2 cellular contexts compared by ENCODE assay signal in the genomic region with DNA sequence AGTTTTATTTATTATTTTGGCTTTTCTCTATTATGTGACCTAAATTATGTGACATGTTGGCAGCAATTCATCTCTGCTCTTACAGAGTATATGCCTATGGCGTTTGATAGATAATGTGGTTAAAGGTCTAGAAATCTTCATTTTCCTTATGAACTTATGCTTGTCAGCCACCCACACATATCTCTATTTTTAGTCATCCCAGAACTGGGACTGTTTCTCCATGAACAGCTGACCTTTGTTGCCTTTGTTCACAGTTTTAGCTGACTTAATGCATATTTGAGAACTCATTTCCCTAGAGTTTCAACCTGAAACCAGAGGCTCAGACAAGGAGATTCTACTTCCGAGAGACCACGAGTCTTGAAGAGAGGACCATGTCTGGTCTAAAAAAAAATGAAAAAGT.
A peak's percentile ranks its signal among the peaks of the same experiment; 100 is the strongest.
TF ChIP-seq lines count a peak whose summit lies in the region.

No MANE protein-coding gene starts in this region.

TF ChIP-seq in IMR-90, 13 proteins besides CTCF, POLR2A, EP300 and RAD21:
- TF ChIP-seq RCOR1 (IDR thresholded peaks at IDR 0.05; ENCODE audit: insufficient replicate concordance, low read length) (no peak), MAFK (IDR thresholded peaks at IDR 0.05; ENCODE audit: low read depth, low read length) (peak; percentile 32; the same call in 1 of the 2 replicates)

TF ChIP-seq in K562, 482 proteins besides CTCF, POLR2A, EP300 and RAD21:
- TF ChIP-seq, protein P1, sequence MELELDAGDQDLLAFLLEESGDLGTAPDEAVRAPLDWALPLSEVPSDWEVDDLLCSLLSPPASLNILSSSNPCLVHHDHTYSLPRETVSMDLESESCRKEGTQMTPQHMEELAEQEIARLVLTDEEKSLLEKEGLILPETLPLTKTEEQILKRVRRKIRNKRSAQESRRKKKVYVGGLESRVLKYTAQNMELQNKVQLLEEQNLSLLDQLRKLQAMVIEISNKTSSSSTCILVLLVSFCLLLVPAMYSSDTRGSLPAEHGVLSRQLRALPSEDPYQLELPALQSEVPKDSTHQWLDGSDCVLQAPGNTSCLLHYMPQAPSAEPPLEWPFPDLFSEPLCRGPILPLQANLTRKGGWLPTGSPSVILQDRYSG (tag; conservative IDR thresholded peaks at IDR 0.05; ENCODE audit: low read depth) = no peak
- TF ChIP-seq, protein P2, sequence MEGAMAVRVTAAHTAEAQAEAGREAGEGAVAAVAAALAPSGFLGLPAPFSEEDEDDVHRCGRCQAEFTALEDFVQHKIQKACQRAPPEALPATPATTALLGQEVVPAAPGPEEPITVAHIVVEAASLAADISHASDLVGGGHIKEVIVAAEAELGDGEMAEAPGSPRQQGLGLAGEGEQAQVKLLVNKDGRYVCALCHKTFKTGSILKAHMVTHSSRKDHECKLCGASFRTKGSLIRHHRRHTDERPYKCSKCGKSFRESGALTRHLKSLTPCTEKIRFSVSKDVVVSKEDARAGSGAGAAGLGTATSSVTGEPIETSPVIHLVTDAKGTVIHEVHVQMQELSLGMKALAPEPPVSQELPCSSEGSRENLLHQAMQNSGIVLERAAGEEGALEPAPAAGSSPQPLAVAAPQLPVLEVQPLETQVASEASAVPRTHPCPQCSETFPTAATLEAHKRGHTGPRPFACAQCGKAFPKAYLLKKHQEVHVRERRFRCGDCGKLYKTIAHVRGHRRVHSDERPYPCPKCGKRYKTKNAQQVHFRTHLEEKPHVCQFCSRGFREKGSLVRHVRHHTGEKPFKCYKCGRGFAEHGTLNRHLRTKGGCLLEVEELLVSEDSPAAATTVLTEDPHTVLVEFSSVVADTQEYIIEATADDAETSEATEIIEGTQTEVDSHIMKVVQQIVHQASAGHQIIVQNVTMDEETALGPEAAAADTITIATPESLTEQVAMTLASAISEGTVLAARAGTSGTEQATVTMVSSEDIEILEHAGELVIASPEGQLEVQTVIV (CRISPR knock-in tag; IDR thresholded peaks at IDR 0.05; ENCODE audit: borderline replicate concordance) = no peak
- TF ChIP-seq, protein P3, sequence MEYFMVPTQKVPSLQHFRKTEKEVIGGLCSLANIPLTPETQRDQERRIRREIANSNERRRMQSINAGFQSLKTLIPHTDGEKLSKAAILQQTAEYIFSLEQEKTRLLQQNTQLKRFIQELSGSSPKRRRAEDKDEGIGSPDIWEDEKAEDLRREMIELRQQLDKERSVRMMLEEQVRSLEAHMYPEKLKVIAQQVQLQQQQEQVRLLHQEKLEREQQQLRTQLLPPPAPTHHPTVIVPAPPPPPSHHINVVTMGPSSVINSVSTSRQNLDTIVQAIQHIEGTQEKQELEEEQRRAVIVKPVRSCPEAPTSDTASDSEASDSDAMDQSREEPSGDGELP (CRISPR knock-in tag; IDR thresholded peaks at IDR 0.05; ENCODE audit: borderline replicate concordance) = no peak
- TF ChIP-seq GTF2E2 (tag; IDR thresholded peaks at IDR 0.05) = no peak
- TF ChIP-seq TCF3 (CRISPR knock-in tag; IDR thresholded peaks at IDR 0.05) = peak; percentile 39; the same call in 1 of the 2 replicates
- TF ChIP-seq MEF2D (tag; conservative IDR thresholded peaks at IDR 0.05; ENCODE audit: low read depth) = 0 out of 2 replicates have a peak, but pooled peaks have one; percentile 45
- TF ChIP-seq, protein P4, sequence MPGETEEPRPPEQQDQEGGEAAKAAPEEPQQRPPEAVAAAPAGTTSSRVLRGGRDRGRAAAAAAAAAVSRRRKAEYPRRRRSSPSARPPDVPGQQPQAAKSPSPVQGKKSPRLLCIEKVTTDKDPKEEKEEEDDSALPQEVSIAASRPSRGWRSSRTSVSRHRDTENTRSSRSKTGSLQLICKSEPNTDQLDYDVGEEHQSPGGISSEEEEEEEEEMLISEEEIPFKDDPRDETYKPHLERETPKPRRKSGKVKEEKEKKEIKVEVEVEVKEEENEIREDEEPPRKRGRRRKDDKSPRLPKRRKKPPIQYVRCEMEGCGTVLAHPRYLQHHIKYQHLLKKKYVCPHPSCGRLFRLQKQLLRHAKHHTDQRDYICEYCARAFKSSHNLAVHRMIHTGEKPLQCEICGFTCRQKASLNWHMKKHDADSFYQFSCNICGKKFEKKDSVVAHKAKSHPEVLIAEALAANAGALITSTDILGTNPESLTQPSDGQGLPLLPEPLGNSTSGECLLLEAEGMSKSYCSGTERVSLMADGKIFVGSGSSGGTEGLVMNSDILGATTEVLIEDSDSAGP (CRISPR knock-in tag; IDR thresholded peaks at IDR 0.05) = no peak
- no peak for TF ChIP-seq HCFC1 (IDR thresholded peaks at IDR 0.05; ENCODE audit: low read depth, low read length)
- TF ChIP-seq RB1 (IDR thresholded peaks at IDR 0.05; ENCODE audit: low read depth) = no peak
- TF ChIP-seq CEBPB (tag; IDR thresholded peaks at IDR 0.05) = no peak
- TF ChIP-seq DACH1 (IDR thresholded peaks at IDR 0.05; ENCODE audit: partially characterized antibody) = peak; percentile 61
- TF ChIP-seq NR2F6 (CRISPR knock-in tag; IDR thresholded peaks at IDR 0.05) = no peak
- no peak for TF ChIP-seq SMARCB1 (IDR thresholded peaks at IDR 0.05; ENCODE audit: insufficient read length, low read depth)
- no peak for TF ChIP-seq MCM7 (IDR thresholded peaks at IDR 0.05)
- TF ChIP-seq, protein P5, sequence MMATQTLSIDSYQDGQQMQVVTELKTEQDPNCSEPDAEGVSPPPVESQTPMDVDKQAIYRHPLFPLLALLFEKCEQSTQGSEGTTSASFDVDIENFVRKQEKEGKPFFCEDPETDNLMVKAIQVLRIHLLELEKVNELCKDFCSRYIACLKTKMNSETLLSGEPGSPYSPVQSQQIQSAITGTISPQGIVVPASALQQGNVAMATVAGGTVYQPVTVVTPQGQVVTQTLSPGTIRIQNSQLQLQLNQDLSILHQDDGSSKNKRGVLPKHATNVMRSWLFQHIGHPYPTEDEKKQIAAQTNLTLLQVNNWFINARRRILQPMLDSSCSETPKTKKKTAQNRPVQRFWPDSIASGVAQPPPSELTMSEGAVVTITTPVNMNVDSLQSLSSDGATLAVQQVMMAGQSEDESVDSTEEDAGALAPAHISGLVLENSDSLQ (IDR thresholded peaks at IDR 0.05) = no peak
- peak; percentile 67 for TF ChIP-seq EGR1 (conservative IDR thresholded peaks at IDR 0.05)
- TF ChIP-seq, protein P6, sequence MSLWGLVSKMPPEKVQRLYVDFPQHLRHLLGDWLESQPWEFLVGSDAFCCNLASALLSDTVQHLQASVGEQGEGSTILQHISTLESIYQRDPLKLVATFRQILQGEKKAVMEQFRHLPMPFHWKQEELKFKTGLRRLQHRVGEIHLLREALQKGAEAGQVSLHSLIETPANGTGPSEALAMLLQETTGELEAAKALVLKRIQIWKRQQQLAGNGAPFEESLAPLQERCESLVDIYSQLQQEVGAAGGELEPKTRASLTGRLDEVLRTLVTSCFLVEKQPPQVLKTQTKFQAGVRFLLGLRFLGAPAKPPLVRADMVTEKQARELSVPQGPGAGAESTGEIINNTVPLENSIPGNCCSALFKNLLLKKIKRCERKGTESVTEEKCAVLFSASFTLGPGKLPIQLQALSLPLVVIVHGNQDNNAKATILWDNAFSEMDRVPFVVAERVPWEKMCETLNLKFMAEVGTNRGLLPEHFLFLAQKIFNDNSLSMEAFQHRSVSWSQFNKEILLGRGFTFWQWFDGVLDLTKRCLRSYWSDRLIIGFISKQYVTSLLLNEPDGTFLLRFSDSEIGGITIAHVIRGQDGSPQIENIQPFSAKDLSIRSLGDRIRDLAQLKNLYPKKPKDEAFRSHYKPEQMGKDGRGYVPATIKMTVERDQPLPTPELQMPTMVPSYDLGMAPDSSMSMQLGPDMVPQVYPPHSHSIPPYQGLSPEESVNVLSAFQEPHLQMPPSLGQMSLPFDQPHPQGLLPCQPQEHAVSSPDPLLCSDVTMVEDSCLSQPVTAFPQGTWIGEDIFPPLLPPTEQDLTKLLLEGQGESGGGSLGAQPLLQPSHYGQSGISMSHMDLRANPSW (CRISPR knock-in tag; IDR thresholded peaks at IDR 0.05) = no peak
- TF ChIP-seq ETV6 (IDR thresholded peaks at IDR 0.05; ENCODE audit: borderline replicate concordance in 1 of 2, low read depth in 2 of 2, low read length in 1 of 2) = no peak
- TF ChIP-seq ETV6 (CRISPR knock-in tag; IDR thresholded peaks at IDR 0.05; ENCODE audit: borderline replicate concordance) = no peak
- no peak for TF ChIP-seq ARNT (IDR thresholded peaks at IDR 0.05)
- TF ChIP-seq, protein P7, sequence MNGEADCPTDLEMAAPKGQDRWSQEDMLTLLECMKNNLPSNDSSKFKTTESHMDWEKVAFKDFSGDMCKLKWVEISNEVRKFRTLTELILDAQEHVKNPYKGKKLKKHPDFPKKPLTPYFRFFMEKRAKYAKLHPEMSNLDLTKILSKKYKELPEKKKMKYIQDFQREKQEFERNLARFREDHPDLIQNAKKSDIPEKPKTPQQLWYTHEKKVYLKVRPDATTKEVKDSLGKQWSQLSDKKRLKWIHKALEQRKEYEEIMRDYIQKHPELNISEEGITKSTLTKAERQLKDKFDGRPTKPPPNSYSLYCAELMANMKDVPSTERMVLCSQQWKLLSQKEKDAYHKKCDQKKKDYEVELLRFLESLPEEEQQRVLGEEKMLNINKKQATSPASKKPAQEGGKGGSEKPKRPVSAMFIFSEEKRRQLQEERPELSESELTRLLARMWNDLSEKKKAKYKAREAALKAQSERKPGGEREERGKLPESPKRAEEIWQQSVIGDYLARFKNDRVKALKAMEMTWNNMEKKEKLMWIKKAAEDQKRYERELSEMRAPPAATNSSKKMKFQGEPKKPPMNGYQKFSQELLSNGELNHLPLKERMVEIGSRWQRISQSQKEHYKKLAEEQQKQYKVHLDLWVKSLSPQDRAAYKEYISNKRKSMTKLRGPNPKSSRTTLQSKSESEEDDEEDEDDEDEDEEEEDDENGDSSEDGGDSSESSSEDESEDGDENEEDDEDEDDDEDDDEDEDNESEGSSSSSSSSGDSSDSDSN (IDR thresholded peaks at IDR 0.05; ENCODE audit: borderline replicate concordance in 1 of 2, low read depth in 2 of 2, low read length in 2 of 2) = no peak
- TF ChIP-seq NCOR1 (IDR thresholded peaks at IDR 0.05) = no peak
- peak; percentile 40; the same call in 1 of the 2 replicates for TF ChIP-seq MEF2A (IDR thresholded peaks at IDR 0.05; ENCODE audit: control insufficient read depth, low read depth, low read length)
- TF ChIP-seq SIRT6 (IDR thresholded peaks at IDR 0.05; ENCODE audit: low read depth, low read length) = no peak
- no peak for TF ChIP-seq HDAC8 (tag; IDR thresholded peaks at IDR 0.05)
- TF ChIP-seq HNRNPL (IDR thresholded peaks at IDR 0.05; ENCODE audit: low read depth, low read length) = no peak
- peak; percentile 47 for TF ChIP-seq CBFA2T3 (IDR thresholded peaks at IDR 0.05)
